8 cellular contexts compared by ENCODE assay signal in genomic region chr5:140664353-140665119, GRCh38. TPM values are rescaled to one million over a fixed set of nuclear protein-coding genes. Genes with fewer than 3 reads are reported as not detected.
DNase-seq lines count a peak whose midpoint lies in the region; ATAC-seq, FAIRE-seq and TF ChIP-seq lines count a peak whose summit lies in the region.

TSS of gene WDR55 (plus strand) at chr5:140664904. CDS start at chr5:140664913, 9 bp downstream.

- no peak within 1 kb of the TSS for H3K14ac ChIP-seq in H1 (ENCODE audit: insufficient read length)

- peak within 1 kb of the TSS; percentile 82 to 98 (median 94) for H3K4me3 ChIP-seq in H1 (ENCODE audit: extremely low read depth in 1 of 4, insufficient read depth in 2 of 4, low read depth in 3 of 4, low read length in 4 of 4)

- H3K4me2 ChIP-seq in H1 (ENCODE audit: insufficient read depth in 1 of 2, low read depth in 2 of 2, low read length in 2 of 2) = peak within 1 kb of the TSS; percentile 92 to 93

- H4K5ac ChIP-seq in H1 (ENCODE audit: insufficient read length, low read depth, low read length) = peak within 1 kb of the TSS; percentile 62

- H3K79me2 ChIP-seq in H1 (ENCODE audit: control insufficient read depth in 1 of 2, insufficient read depth in 2 of 2, low read length in 2 of 2) = peaks cover 0 to 19% of the 10 kb centered on the region in 2 experiments; a peak in 2 of 4 replicates

- no peaks in the 10 kb centered on the region for H3K27me3 ChIP-seq in H1 (replicated peaks in 1 of 4; ENCODE audit: control insufficient read depth in 3 of 4, extremely low read depth in 1 of 4, insufficient read depth in 3 of 4, low read length in 3 of 4)

- H2BK20ac ChIP-seq in H1 (ENCODE audit: low read length) = peak within 1 kb of the TSS; percentile 72; the same call in 1 of the 2 replicates

- peaks cover 2% of the 10 kb centered on the region for H3K9me3 Mint-ChIP-seq in memory B cell

- no peak within 1 kb of the TSS for H3K23ac ChIP-seq in H1 (ENCODE audit: insufficient read length)

- POLR2A ChIA-PET in H1 (lab: Charles Lee; ENCODE audit: partially characterized antibody) = interaction anchor here (0.7 to 9.9 kb wide), 11 partner anchors 9 to 318 kb away, joined by 3 to 87 read pairs (median 6); partner anchors contain the start of genes DND1, EIF4EBP3, HARS1 and HARS2

- H2BK5ac ChIP-seq in H1 (ENCODE audit: low read depth, low read length) = peak within 1 kb of the TSS; percentile 61; the same call in 1 of the 2 replicates

- peaks cover 0 to 2% of the 10 kb centered on the region in 2 experiments for H4K20me1 ChIP-seq in H1 (replicated peaks in 1 of 2; ENCODE audit: control insufficient read depth in 1 of 2, insufficient read depth in 2 of 2, low read length in 2 of 2)

- peaks cover 6% of the 10 kb centered on the region for H3K23me2 ChIP-seq in H1 (ENCODE audit: low read depth, low read length)

- peak within 1 kb of the TSS in 3 of 4 experiments; percentile 35 to 74 (median 49); a peak in 6 of 7 replicates for H3K9ac ChIP-seq in H1 (replicated peaks in 1 of 4; ENCODE audit: extremely low read depth in 1 of 4, low read depth in 3 of 4, low read length in 3 of 4)

- peak within 1 kb of the TSS; percentile 64 for H4K91ac ChIP-seq in H1 (replicated peaks; ENCODE audit: insufficient read length, low read length)

- H3K27me3 Mint-ChIP-seq in memory B cell = no peaks in the 10 kb centered on the region

- 0 out of 3 replicates have a peak, but pooled peaks of 1 of the 2 experiments have one; percentile 11 for TF ChIP-seq EP300 in H1 (IDR thresholded peaks at IDR 0.05; ENCODE audit: borderline replicate concordance in 1 of 2, low read depth in 2 of 2, low read length in 2 of 2)

- peaks cover 3% of the 10 kb centered on the region; the same call in 1 of the 2 replicates for H3K79me1 ChIP-seq in H1 (ENCODE audit: low read depth, low read length)

- CTCF ChIA-PET in H1 (lab: Charles Lee; ENCODE audit: partially characterized antibody) = interaction anchor here (0.8 to 2.1 kb wide), 4 partner anchors 10 to 56 kb away, joined by 3 to 4 read pairs (median 3); partner anchors contain the start of genes IK and NDUFA2

- H3K56ac ChIP-seq in H1 (replicated peaks; ENCODE audit: insufficient read length, low read depth, low read length) = peak within 1 kb of the TSS; percentile 71

- no peak within 1 kb of the TSS for H2AK5ac ChIP-seq in H1 (ENCODE audit: low read depth, low read length)

- H3K36me3 Mint-ChIP-seq in memory B cell = peaks cover 39% of the 10 kb centered on the region

- peak within 1 kb of the TSS; percentile 98 for H3K4me3 Mint-ChIP-seq in memory B cell

- peaks cover 11 to 50% (median 34%) of the 10 kb centered on the region in 4 experiments for H3K36me3 ChIP-seq in H1 (ENCODE audit: control insufficient read depth in 2 of 4, insufficient read depth in 4 of 4, low read length in 3 of 4)

- peak within 1 kb of the TSS; percentile 95 for H3K27ac Mint-ChIP-seq in memory B cell

- ATAC-seq in GM19468 (IDR thresholded peaks at IDR 0.05; ENCODE audit: extremely low read depth, unreplicated experiment) = peak; percentile 96
- peak; percentile 96 for ATAC-seq in memory B cell (ENCODE audit: low read depth)

- no peaks in the 10 kb centered on the region for H3K9me3 ChIP-seq in H1 (ENCODE audit: insufficient read depth in 2 of 2, low read depth in 1 of 2, low read length in 1 of 2)

- TF ChIP-seq RAD21 in H1 (IDR thresholded peaks at IDR 0.05 in 1 of 2, conservative IDR thresholded peaks at IDR 0.05 in 1 of 2; ENCODE audit: low read depth in 2 of 2, low read length in 2 of 2) = no peak

- peak within 1 kb of the TSS; percentile 40 for H3K4ac ChIP-seq in H1 (replicated peaks; ENCODE audit: insufficient read length, low read depth, low read length)

- peaks cover 24% of the 10 kb centered on the region for H3K4me1 Mint-ChIP-seq in memory B cell

- no peak within 1 kb of the TSS for H2BK15ac ChIP-seq in H1 (ENCODE audit: low read length)

- H2AFZ ChIP-seq in H1 (ENCODE audit: low read length) = peak within 1 kb of the TSS; percentile 98

- H3K27ac ChIP-seq in H1 (ENCODE audit: low read depth, low read length) = no peak within 1 kb of the TSS

- no peak within 1 kb of the TSS for H2BK120ac ChIP-seq in H1 (replicated peaks; ENCODE audit: low read depth, low read length)

- peak within 1 kb of the TSS; percentile 89 for H4K8ac ChIP-seq in H1 (ENCODE audit: extremely low read depth, insufficient read depth, low read length)

- FAIRE-seq in H1 (lab: Jason Lieb, UNC) = no peak

- peak in 1 of 2 experiments; percentile 71; a peak in 2 of 3 replicates for TF ChIP-seq POLR2A in H1 (IDR thresholded peaks at IDR 0.05; ENCODE audit: control extremely low read depth in 1 of 2, low read depth in 2 of 2, low read length in 2 of 2)

- WGBS in H1 (ENCODE audit: extremely low coverage in 1 of 2, insufficient coverage in 1 of 2, insufficient read length in 1 of 2, insufficient replicate concordance in 2 of 2, low coverage in 1 of 2, low lambda C conversion rate in 2 of 2, missing lambda C conversion rate in 1 of 2), 2 experiments = 2% methylated on average over 52 of the region's 54 CpGs; no CpG with 5 or more reads in 1 of the 2 experiments

- TF ChIP-seq CTCF in H1 (IDR thresholded peaks at IDR 0.05; ENCODE audit: control extremely low read depth in 1 of 3, insufficient read depth in 1 of 3, low read depth in 1 of 3, low read length in 3 of 3) = no peak

- DNase-seq in CMK (ENCODE audit: low read depth) (peak; percentile 77), HS-5 (ENCODE audit: low read depth) (peak; percentile 78), NOMO-1 treated with DMSO at 0.1 percent for 48 hours (lab: John Stamatoyannopoulos, UW; ENCODE audit: unreplicated experiment) (peak; percentile 98), H1 (ENCODE audit: low read depth in 1 of 2, low spot score in 2 of 2) (peak; percentile 79 to 94), memory B cell (ENCODE audit: low spot score in 2 of 2) (peak; percentile 84 to 87)
- peak; percentile 90 to 93 (median 91) for DNase-seq in activated CD8-positive, alpha-beta memory T cell treated with anti-CD3 and anti-CD28 coated beads for 48 hours (ENCODE audit: low read depth in 2 of 3, low spot score in 2 of 3)
- peak; percentile 94 for DNase-seq in stimulated activated CD8-positive, alpha-beta memory T cell treated with anti-CD3 and anti-CD28 coated beads, Interleukin-12 subunit alpha, Interleukin-12 subunit beta, amount 100 ng/mL, for 24 hours (ENCODE audit: extremely low read depth)

- H2BK12ac ChIP-seq in H1 (ENCODE audit: low read depth, low read length) = no peak within 1 kb of the TSS

- peak within 1 kb of the TSS; percentile 65; the same call in 1 of the 2 replicates for H3K18ac ChIP-seq in H1 (ENCODE audit: extremely low read depth, low read length)

- no peaks in the 10 kb centered on the region; a peak in 1 of 7 replicates for H3K4me1 ChIP-seq in H1 (replicated peaks in 1 of 4; ENCODE audit: control insufficient read depth in 3 of 4, insufficient read depth in 4 of 4, low read length in 3 of 4)

TF ChIP-seq in H1, 55 proteins besides CTCF, POLR2A, EP300 and RAD21 (continues in another document):
- TF ChIP-seq CTBP2 (IDR thresholded peaks at IDR 0.05; ENCODE audit: borderline replicate concordance, insufficient read depth, insufficient read length, low read length) (peak; percentile 55), KDM4A (IDR thresholded peaks at IDR 0.05; ENCODE audit: low read depth, low read length, severe bottlenecking) (peak; percentile 70), TBP (IDR thresholded peaks at IDR 0.05; ENCODE audit: low read depth, low read length) (peak; percentile 79), E2F6 (IDR thresholded peaks at IDR 0.05) (no peak), YY1 (IDR thresholded peaks at IDR 0.05; ENCODE audit: low read depth, low read length) (no peak), CHD2 (IDR thresholded peaks at IDR 0.05; ENCODE audit: low read length) (no peak; the same call in 1 of the 2 replicates), PHF8 (conservative IDR thresholded peaks at IDR 0.05; ENCODE audit: low read depth, low read length) (no peak; the same call in 1 of the 2 replicates), SAP30 (IDR thresholded peaks at IDR 0.05; ENCODE audit: insufficient read depth, insufficient replicate concordance, low read length) (peak; percentile 92), SUZ12 (IDR thresholded peaks at IDR 0.05; ENCODE audit: low read length) (no peak), RNF2 (IDR thresholded peaks at IDR 0.05; ENCODE audit: borderline replicate concordance, low read depth, low read length, missing control alignments, poor library complexity, severe bottlenecking) (no peak), BRCA1 (IDR thresholded peaks at IDR 0.05; ENCODE audit: low read depth, low read length) (no peak), CREB1 (IDR thresholded peaks at IDR 0.05) (peak; percentile 70), POU5F1 (IDR thresholded peaks at IDR 0.05; ENCODE audit: low read depth, low read length) (no peak)

RNA-seq across cellular contexts. Expression of gene WDR55, which starts in this region (rescaled TPM):
- 22.7 and 22.8 TPM in 2 replicates for total RNA-seq in H1 (2021; fragmentation: NEBNext Ultra II Directional; extraction: Animal tissue kit (Norgen Biotek cat#: 25700))
- 15.3 and 19.5 TPM in 2 replicates for polyA plus RNA-seq in H1 (2011; rRNA removed)
- polyA plus RNA-seq in H1 (2011; cell fraction: cytosol; rRNA removed) = 20.9 TPM
- polyA plus RNA-seq in H1 (2011; cell fraction: nucleus; rRNA removed) = 22.3 TPM
- polyA plus RNA-seq in H1 (2012, experiment 1 of 2) = 17.2 to 21.3 TPM (median 19.7 TPM) in 4 replicates
- 14.6 TPM for polyA plus RNA-seq in H1 (2012, experiment 2 of 2)
- 13.0 TPM for polyA plus RNA-seq in H1 (2013, experiment 1 of 2)
- 12.8 TPM for polyA plus RNA-seq in H1 (2013, experiment 2 of 2)
- polyA minus RNA-seq in H1 (2011; rRNA and poly(A)+ RNA removed) = 17.3 and 19.8 TPM in 2 replicates
- 11.5 TPM for polyA minus RNA-seq in H1 (2011; cell fraction: cytosol; rRNA and poly(A)+ RNA removed)
- polyA minus RNA-seq in H1 (2011; cell fraction: nucleus; rRNA and poly(A)+ RNA removed) = 16.8 TPM
